In genomic region chr13:62837895-62838294, GRCh38 we compare ENCODE assay signal across 13 cellular contexts.
"Had no signal": no experiment of that assay in that cellular context is flagged by ENCODE, and none has a peak within 500 bp of the region (broad histone marks: within the 10 kb centered on the region; RNA-seq: fewer than 3 reads in every experiment).

No MANE protein-coding gene starts in this region.

- H3K9me3 ChIP-seq: esophagus muscularis mucosa, ovary, testis had no signal

- H3K36me3 ChIP-seq: esophagus muscularis mucosa, neural progenitor cell, ovary had no signal

- H2AFZ ChIP-seq: neural progenitor cell had no signal

- H3K4me1 ChIP-seq: esophagus muscularis mucosa, neural progenitor cell, testis had no signal

- H3K27ac ChIP-seq: esophagus muscularis mucosa, neural progenitor cell, ovary had no signal

- DNase-seq: activated CD4-positive, alpha-beta T cell treated with anti-CD3 and anti-CD28 coated beads for 48 hours; activated CD8-positive, alpha-beta memory T cell treated with anti-CD3 and anti-CD28 coated beads, Interleukin-2, amount 50 U/mL, for 48 hours; activated CD8-positive, alpha-beta T cell treated with anti-CD3 and anti-CD28 coated beads, Interleukin-2, amount 10 ng/mL, durations not matched to agents 7 days and 5 days; cerebellar nuclear complex; hippocampal formation; kidney glomerular epithelial cell; ovary; stimulated activated CD4-positive, alpha-beta T cell treated with anti-CD3 and anti-CD28 coated beads, Interleukin-4, amount 100 ng/mL, for 24 hours; stimulated activated naive CD8-positive, alpha-beta T cell treated with anti-CD3 and anti-CD28 coated beads, Interleukin-15, amount 100 ng/mL, for 72 hours; T-helper 1 cell; testis had no signal

- H3K27me3 ChIP-seq: esophagus muscularis mucosa, neural progenitor cell, ovary, testis had no signal

- ATAC-seq: activated CD8-positive, alpha-beta T cell treated with anti-CD3 and anti-CD28 coated beads, Interleukin-2, amount 10 ng/mL, durations not matched to agents 7 days and 5 days; stimulated activated naive CD8-positive, alpha-beta T cell treated with anti-CD3 and anti-CD28 coated beads, Interleukin-15, amount 100 ng/mL, for 72 hours had no signal

- H3K9ac ChIP-seq: neural progenitor cell had no signal

- H3K4me3 ChIP-seq: esophagus muscularis mucosa, neural progenitor cell, ovary, testis had no signal

- H3K4me2 ChIP-seq: neural progenitor cell had no signal
